Comparison of ENCODE assay signal across 8 cellular contexts in genomic region chr2:42100696-42101585, GRCh38. TPM values are rescaled to one million over a fixed set of nuclear protein-coding genes. Genes with fewer than 3 reads are reported as not detected.
DNase-seq lines count a peak whose midpoint lies in the region; ATAC-seq and TF ChIP-seq lines count a peak whose summit lies in the region.

No MANE protein-coding gene starts in this region.

- H3K9me3 Mint-ChIP-seq in activated B cell treated with CpG ODN at 0.5 μM for 24 hours: no peaks in the 10 kb centered on the region
- peaks cover 7% of the 10 kb centered on the region for H3K9me3 Mint-ChIP-seq in chondrocyte (ENCODE audit: low read depth)

- H3K4me1 ChIP-seq in left lung: peaks cover 27 to 100% of the 10 kb centered on the region in 2 donors
- H3K4me1 ChIP-seq in Karpas-422 (ENCODE audit: low read length): peaks cover 30% of the 10 kb centered on the region

- POLR2A ChIA-PET in activated B cell treated with CpG ODN at 0.5 μM for 24 hours (lab: Charles Lee): interaction anchor here (0.6 to 3.6 kb wide), 10 partner anchors 10 to 156 kb away, joined by 3 to 22 read pairs (median 8); partner anchors contain the start of gene EML4

- no peaks in the 10 kb centered on the region for H3K36me3 Mint-ChIP-seq in activated B cell treated with CpG ODN at 0.5 μM for 24 hours (ENCODE audit: low read depth)
- H3K36me3 Mint-ChIP-seq in chondrocyte (ENCODE audit: low read depth): no peaks in the 10 kb centered on the region

- no peaks in the 10 kb centered on the region for H4K20me1 ChIP-seq in Karpas-422 (ENCODE audit: insufficient read depth, low read depth, low read length)

- intact Hi-C loops in activated B cell treated with CpG ODN at 0.5 μM for 24 hours (cut with micrococcal nuclease): loop anchor here (5.0 to 10.0 kb wide), 2 partner anchors 1071 to 1894 kb away; partner anchors contain the start of gene LRPPRC
- intact Hi-C loops in left lung (cut with DNase I): loop anchor here in 1 of 2 donors (10.0 kb wide), 1 partner anchor 264 kb away; the partner anchor contains the start of gene COX7A2L

- H3K79me2 ChIP-seq in Karpas-422 (ENCODE audit: low read length): no peaks in the 10 kb centered on the region

- H3K27ac ChIP-seq in left lung (peak overlapping the region; percentile 94 to 95), Karpas-422 (ENCODE audit: low read length) (no peak overlapping the region)

- no peaks in the 10 kb centered on the region for H3K9me2 ChIP-seq in Karpas-422 (replicated peaks; ENCODE audit: insufficient read depth, low read length)

- H3K4me3 ChIP-seq in left lung (peak overlapping the region; percentile 40 to 44), Karpas-422 (ENCODE audit: low read length) (no peak overlapping the region)

- H3K4me1 Mint-ChIP-seq in activated B cell treated with CpG ODN at 0.5 μM for 24 hours (peaks cover 57% of the 10 kb centered on the region), chondrocyte (ENCODE audit: low read depth) (peaks cover 52% of the 10 kb centered on the region)

- ATAC-seq in activated B cell treated with CpG ODN at 0.5 μM for 24 hours (ENCODE audit: low read depth) (peak; percentile 10), left lung (peak; percentile 60), GM21447 (IDR thresholded peaks at IDR 0.05; ENCODE audit: unreplicated experiment) (no peak), GM21515 (IDR thresholded peaks at IDR 0.05; ENCODE audit: unreplicated experiment) (no peak)

- H3K27me3 Mint-ChIP-seq in activated B cell treated with CpG ODN at 0.5 μM for 24 hours: no peaks in the 10 kb centered on the region
- H3K27me3 Mint-ChIP-seq in chondrocyte (ENCODE audit: low read depth): no peaks in the 10 kb centered on the region

- DNase-seq in EL: peak; percentile 76
- DNase-seq in activated B cell treated with CpG ODN at 0.5 μM for 24 hours: peak; percentile 61
- DNase-seq in chondrocyte (ENCODE audit: low spot score): peak; percentile 90
- peak; percentile 66 to 95 for DNase-seq in left lung
- peak; percentile 33 for DNase-seq in stimulated activated CD8-positive, alpha-beta memory T cell treated with anti-CD3 and anti-CD28 coated beads, Interleukin-15, amount 100 ng/mL, for 1 hour (ENCODE audit: low read depth)
- DNase-seq in Karpas-422: no peak

- H3K27ac Mint-ChIP-seq in activated B cell treated with CpG ODN at 0.5 μM for 24 hours (peak overlapping the region; percentile 57), chondrocyte (ENCODE audit: unreplicated experiment) (no peak overlapping the region)

- H3K36me3 ChIP-seq in left lung: no peaks in the 10 kb centered on the region
- H3K36me3 ChIP-seq in Karpas-422 (ENCODE audit: insufficient read depth, low read length): no peaks in the 10 kb centered on the region

- H2AFZ ChIP-seq in Karpas-422 (ENCODE audit: low read length): no peak overlapping the region

- H3K9me3 ChIP-seq in left lung: no peaks in the 10 kb centered on the region
- peaks cover 6% of the 10 kb centered on the region; the same call in 1 of the 2 replicates for H3K9me3 ChIP-seq in Karpas-422 (ENCODE audit: low read length)

- H3K27me3 ChIP-seq in left lung (no peaks in the 10 kb centered on the region), Karpas-422 (ENCODE audit: low read length) (no peaks in the 10 kb centered on the region; the same call in 1 of the 2 replicates)

- H3K4me3 Mint-ChIP-seq in activated B cell treated with CpG ODN at 0.5 μM for 24 hours: peak overlapping the region; percentile 88
- H3K4me3 Mint-ChIP-seq in chondrocyte (ENCODE audit: unreplicated experiment): no peak overlapping the region

- H3K9ac ChIP-seq in Karpas-422 (ENCODE audit: low read length): no peak overlapping the region

- CTCF ChIA-PET in activated B cell treated with CpG ODN at 0.5 μM for 24 hours (lab: Charles Lee): interaction anchor here (1.5 kb wide), 1 partner anchor 96 kb away, joined by 9 read pairs; no protein-coding TSS in a partner anchor

- no peak overlapping the region for H3K4me2 ChIP-seq in Karpas-422 (ENCODE audit: low read depth, low read length, poor library complexity, severe bottlenecking)

- TF ChIP-seq CTCF in activated B cell treated with CpG ODN at 0.5 μM for 24 hours (IDR thresholded peaks at IDR 0.05) (no peak), chondrocyte (IDR thresholded peaks at IDR 0.05) (no peak), left lung (IDR thresholded peaks at IDR 0.05) (no peak)

RNA-seq across cellular contexts. Expression of gene PKDCC, which starts 53.1 kb away (rescaled TPM):
- total RNA-seq in activated B cell treated with CpG ODN at 0.5 μM for 24 hours: 0.24 TPM in 1 of 2 replicates, not detected in the other
- total RNA-seq in chondrocyte: 83.1 to 164 TPM (median 155 TPM) in 3 replicates
- 10 to 100 TPM; 63.1 to 68.2 TPM for total RNA-seq in left lung
- not detected in 2 replicates for total RNA-seq in Karpas-422 (2014; rRNA removed; shearing (Covaris generic); ENCODE audit: low replicate concordance)

Comparison
In these comparisons a context has a peak if more than half of its experiments do, and no peak if none do; other contexts are left out.
1. ATAC-seq: peak in activated B cell treated with CpG ODN at 0.5 μM for 24 hours (single experiment) and left lung (single experiment); none in GM21447 (single experiment) and GM21515 (single experiment).
2. RNA of gene PKDCC, which starts 53.1 kb away (total RNA-seq): 83.1 to 164 TPM in chondrocyte and 63.1 to 68.2 TPM in left lung; 0.24 TPM in activated B cell treated with CpG ODN at 0.5 μM for 24 hours and not detected in Karpas-422; every median in the first group is over 10 times any median in the second.